1 cellular context compared by ENCODE assay signal in the genomic region with DNA sequence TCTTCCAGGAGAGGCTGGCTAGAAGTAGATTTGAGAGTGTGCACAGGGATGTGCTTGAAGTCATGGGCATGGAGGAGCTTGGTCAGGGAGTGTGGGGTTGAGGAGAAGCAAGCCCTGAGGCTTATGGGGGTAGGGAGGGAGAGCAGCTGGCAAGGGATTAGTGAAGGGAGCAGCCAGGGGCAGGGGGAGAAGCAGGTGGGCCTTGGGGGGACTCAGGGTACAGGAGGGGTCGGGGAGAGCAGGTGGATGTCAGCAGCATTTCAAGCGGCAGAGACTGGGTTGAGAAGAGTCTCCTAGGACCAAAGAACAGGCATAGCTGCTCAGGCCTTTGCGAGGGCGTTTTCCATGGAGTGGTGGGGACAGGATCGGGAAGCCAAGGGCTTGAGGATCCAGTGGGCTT.
TF ChIP-seq lines count a peak whose summit lies in the region.

No MANE protein-coding gene starts in this region.

TF ChIP-seq in WTC11, 78 proteins besides CTCF, POLR2A, EP300 and RAD21:
- TF ChIP-seq, protein P1, sequence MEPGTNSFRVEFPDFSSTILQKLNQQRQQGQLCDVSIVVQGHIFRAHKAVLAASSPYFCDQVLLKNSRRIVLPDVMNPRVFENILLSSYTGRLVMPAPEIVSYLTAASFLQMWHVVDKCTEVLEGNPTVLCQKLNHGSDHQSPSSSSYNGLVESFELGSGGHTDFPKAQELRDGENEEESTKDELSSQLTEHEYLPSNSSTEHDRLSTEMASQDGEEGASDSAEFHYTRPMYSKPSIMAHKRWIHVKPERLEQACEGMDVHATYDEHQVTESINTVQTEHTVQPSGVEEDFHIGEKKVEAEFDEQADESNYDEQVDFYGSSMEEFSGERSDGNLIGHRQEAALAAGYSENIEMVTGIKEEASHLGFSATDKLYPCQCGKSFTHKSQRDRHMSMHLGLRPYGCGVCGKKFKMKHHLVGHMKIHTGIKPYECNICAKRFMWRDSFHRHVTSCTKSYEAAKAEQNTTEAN (CRISPR knock-in tag; IDR thresholded peaks at IDR 0.05): no peak
- TF ChIP-seq GABPB1 (CRISPR knock-in tag; IDR thresholded peaks at IDR 0.05) (no peak), FOXJ3 (CRISPR knock-in tag; IDR thresholded peaks at IDR 0.05; ENCODE audit: borderline replicate concordance) (no peak), ZNF671 (CRISPR knock-in tag; IDR thresholded peaks at IDR 0.05) (no peak), NR1H2 (CRISPR knock-in tag; IDR thresholded peaks at IDR 0.05) (no peak), MYBL2 (CRISPR knock-in tag; IDR thresholded peaks at IDR 0.05) (no peak), TP53 (CRISPR knock-in tag; IDR thresholded peaks at IDR 0.05) (no peak), ZNF232 (CRISPR knock-in tag; IDR thresholded peaks at IDR 0.05) (no peak), HMGA2 (CRISPR knock-in tag; IDR thresholded peaks at IDR 0.05) (no peak)
- TF ChIP-seq, protein P2, sequence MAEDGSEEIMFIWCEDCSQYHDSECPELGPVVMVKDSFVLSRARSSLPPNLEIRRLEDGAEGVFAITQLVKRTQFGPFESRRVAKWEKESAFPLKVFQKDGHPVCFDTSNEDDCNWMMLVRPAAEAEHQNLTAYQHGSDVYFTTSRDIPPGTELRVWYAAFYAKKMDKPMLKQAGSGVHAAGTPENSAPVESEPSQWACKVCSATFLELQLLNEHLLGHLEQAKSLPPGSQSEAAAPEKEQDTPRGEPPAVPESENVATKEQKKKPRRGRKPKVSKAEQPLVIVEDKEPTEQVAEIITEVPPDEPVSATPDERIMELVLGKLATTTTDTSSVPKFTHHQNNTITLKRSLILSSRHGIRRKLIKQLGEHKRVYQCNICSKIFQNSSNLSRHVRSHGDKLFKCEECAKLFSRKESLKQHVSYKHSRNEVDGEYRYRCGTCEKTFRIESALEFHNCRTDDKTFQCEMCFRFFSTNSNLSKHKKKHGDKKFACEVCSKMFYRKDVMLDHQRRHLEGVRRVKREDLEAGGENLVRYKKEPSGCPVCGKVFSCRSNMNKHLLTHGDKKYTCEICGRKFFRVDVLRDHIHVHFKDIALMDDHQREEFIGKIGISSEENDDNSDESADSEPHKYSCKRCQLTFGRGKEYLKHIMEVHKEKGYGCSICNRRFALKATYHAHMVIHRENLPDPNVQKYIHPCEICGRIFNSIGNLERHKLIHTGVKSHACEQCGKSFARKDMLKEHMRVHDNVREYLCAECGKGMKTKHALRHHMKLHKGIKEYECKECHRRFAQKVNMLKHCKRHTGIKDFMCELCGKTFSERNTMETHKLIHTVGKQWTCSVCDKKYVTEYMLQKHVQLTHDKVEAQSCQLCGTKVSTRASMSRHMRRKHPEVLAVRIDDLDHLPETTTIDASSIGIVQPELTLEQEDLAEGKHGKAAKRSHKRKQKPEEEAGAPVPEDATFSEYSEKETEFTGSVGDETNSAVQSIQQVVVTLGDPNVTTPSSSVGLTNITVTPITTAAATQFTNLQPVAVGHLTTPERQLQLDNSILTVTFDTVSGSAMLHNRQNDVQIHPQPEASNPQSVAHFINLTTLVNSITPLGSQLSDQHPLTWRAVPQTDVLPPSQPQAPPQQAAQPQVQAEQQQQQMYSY (CRISPR knock-in tag; IDR thresholded peaks at IDR 0.05): no peak
- TF ChIP-seq, protein P3, sequence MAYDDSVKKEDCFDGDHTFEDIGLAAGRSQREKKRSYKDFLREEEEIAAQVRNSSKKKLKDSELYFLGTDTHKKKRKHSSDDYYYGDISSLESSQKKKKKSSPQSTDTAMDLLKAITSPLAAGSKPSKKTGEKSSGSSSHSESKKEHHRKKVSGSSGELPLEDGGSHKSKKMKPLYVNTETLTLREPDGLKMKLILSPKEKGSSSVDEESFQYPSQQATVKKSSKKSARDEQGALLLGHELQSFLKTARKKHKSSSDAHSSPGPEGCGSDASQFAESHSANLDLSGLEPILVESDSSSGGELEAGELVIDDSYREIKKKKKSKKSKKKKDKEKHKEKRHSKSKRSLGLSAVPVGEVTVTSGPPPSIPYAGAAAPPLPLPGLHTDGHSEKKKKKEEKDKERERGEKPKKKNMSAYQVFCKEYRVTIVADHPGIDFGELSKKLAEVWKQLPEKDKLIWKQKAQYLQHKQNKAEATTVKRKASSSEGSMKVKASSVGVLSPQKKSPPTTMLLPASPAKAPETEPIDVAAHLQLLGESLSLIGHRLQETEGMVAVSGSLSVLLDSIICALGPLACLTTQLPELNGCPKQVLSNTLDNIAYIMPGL (CRISPR knock-in tag; IDR thresholded peaks at IDR 0.05): no peak
- TF ChIP-seq, protein P4, sequence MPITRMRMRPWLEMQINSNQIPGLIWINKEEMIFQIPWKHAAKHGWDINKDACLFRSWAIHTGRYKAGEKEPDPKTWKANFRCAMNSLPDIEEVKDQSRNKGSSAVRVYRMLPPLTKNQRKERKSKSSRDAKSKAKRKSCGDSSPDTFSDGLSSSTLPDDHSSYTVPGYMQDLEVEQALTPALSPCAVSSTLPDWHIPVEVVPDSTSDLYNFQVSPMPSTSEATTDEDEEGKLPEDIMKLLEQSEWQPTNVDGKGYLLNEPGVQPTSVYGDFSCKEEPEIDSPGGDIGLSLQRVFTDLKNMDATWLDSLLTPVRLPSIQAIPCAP (CRISPR knock-in tag; IDR thresholded peaks at IDR 0.05): no peak
- TF ChIP-seq, protein P5, sequence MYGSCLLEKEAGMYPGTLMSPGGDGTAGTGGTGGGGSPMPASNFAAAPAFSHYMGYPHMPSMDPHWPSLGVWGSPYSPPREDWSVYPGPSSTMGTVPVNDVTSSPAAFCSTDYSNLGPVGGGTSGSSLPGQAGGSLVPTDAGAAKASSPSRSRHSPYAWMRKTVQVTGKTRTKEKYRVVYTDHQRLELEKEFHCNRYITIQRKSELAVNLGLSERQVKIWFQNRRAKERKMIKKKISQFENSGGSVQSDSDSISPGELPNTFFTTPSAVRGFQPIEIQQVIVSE (CRISPR knock-in tag; IDR thresholded peaks at IDR 0.05; ENCODE audit: borderline replicate concordance): no peak
